Comparison of ENCODE assay signal across 8 cellular contexts in the genomic region with DNA sequence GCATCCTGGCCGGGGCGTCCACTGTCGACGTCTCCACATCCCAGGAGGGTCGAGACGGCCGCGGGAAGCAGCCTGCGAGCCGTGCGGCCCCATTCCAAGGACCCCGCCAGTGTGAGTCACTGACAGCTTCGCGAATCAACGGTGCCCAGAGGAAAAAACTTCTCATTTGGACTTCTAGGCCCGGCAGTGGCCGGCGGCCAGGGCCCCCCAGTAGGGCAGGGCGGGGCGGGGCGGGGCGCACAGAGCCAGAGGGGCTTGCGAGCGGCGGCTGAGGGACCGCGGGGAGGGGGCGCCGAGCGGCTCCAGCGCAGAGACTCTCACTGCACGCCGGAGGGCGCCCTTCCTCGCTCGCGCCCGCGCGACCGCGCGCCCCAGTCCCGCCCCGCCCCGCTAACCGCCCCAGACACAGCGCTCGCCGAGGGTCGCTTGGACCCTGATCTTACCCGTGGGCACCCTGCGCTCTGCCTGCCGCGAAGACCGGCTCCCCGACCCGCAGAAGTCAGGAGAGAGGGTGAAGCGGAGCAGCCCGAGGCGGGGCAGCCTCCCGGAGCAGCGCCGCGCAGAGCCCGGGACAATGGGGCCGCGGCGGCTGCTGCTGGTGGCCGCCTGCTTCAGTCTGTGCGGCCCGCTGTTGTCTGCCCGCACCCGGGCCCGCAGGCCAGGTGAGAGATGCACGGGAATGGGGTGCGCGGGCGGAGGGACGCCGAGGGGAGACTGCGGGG. TPM values are rescaled to one million over a fixed set of nuclear protein-coding genes. Genes with fewer than 3 reads are reported as not detected.
A peak's percentile ranks its signal among the peaks of the same experiment; 100 is the strongest.
DNase-seq lines count a peak whose midpoint lies in the region; ATAC-seq and TF ChIP-seq lines count a peak whose summit lies in the region.

Gene F2R (plus strand): TSS at position 393 of the 722 bp plus-strand sequence. CDS start 182 bp downstream, at position 575.

- DNase-seq in CD1c-positive myeloid dendritic cell (ENCODE audit: extremely low spot score) (peak; percentile 46), HPDE6-E6E7 (ENCODE audit: extremely low spot score) (peak; percentile 38), astrocyte of the spinal cord (ENCODE audit: low read depth, low spot score) (peak; percentile 88), hepatocyte (ENCODE audit: low spot score) (peak; percentile 83), sciatic nerve (ENCODE audit: low spot score) (peak; percentile 66)

- H3K9me2 ChIP-seq in hepatocyte (replicated peaks; ENCODE audit: insufficient read depth), result no peaks in the 10 kb centered on the region

- peak; percentile 53 for TF ChIP-seq CTCF in astrocyte of the spinal cord (IDR thresholded peaks at IDR 0.05; ENCODE audit: low read depth, low read length)
- peak; percentile 50 for TF ChIP-seq CTCF in hepatocyte (IDR thresholded peaks at IDR 0.05; ENCODE audit: poor library complexity)

- ATAC-seq in GM19452 (IDR thresholded peaks at IDR 0.05; ENCODE audit: unreplicated experiment) (peak; percentile 74), sciatic nerve (peak; percentile 67), HG03469 (IDR thresholded peaks at IDR 0.05; ENCODE audit: unreplicated experiment) (no peak)

- H3K36me3 ChIP-seq in hepatocyte (replicated peaks; ENCODE audit: insufficient read depth, low read depth), result no peaks in the 10 kb centered on the region

- H3K4me2 ChIP-seq in hepatocyte, result peak within 1 kb of the TSS; percentile 94

- intact Hi-C loops in T-helper 1 cell treated with Interleukin-12 subunit alpha and Interleukin-12 subunit beta and Interleukin-4 antibody, amounts not matched to agents 30 ng/mL and 1 ng/mL, for 36 hours (cut with micrococcal nuclease), result loop anchor here (1.0 to 10.0 kb wide), 6 partner anchors 23 to 1579 kb away; partner anchors contain the start of genes AP3B1 and IQGAP2
- intact Hi-C loops in sciatic nerve (cut with DNase I), result no loop called here

- H4K20me1 ChIP-seq in hepatocyte (ENCODE audit: insufficient read depth, poor library complexity, severe bottlenecking), result no peaks in the 10 kb centered on the region

- H3K4me3 ChIP-seq in astrocyte of the spinal cord (ENCODE audit: low read depth, low read length) (peak within 1 kb of the TSS; percentile 97), hepatocyte (peak within 1 kb of the TSS; percentile 100)

- H3K4me1 ChIP-seq in hepatocyte (ENCODE audit: insufficient read depth), result peaks cover 4% of the 10 kb centered on the region

- no peaks in the 10 kb centered on the region for H3K9me3 ChIP-seq in hepatocyte (ENCODE audit: low read depth)

- peak within 1 kb of the TSS; percentile 81 for H3K27ac ChIP-seq in hepatocyte

- under 1% methylated on average over 40 of the region's 82 CpGs for WGBS in hepatocyte (ENCODE audit: low lambda C conversion rate, missing lambda C conversion rate)

- in situ Hi-C loops in astrocyte of the spinal cord (cut with HindIII; ENCODE audit: low sequenced_read_pairs), result loop anchor here (25.0 kb wide), 2 partner anchors 96 to 104 kb away; partner anchors contain the start of genes F2RL1 and F2RL2

- peaks cover 8% of the 10 kb centered on the region for H3K27me3 ChIP-seq in hepatocyte

- peaks cover 45% of the 10 kb centered on the region for H3K79me2 ChIP-seq in hepatocyte

- peak within 1 kb of the TSS; percentile 90 for H2AFZ ChIP-seq in hepatocyte

RNA-seq across cellular contexts. Expression of gene F2R, which starts in this region (rescaled TPM):
- 11.5 and 12.8 TPM in 2 replicates for total RNA-seq in T-helper 1 cell treated with Interleukin-12 subunit alpha and Interleukin-12 subunit beta and Interleukin-4 antibody, amounts not matched to agents 30 ng/mL and 1 ng/mL, for 36 hours
- total RNA-seq in hepatocyte (48.1 and 48.9 TPM in 2 replicates), sciatic nerve (4.7 TPM)
- 27.1 and 33.5 TPM in 2 replicates for polyA plus RNA-seq in hepatocyte

Comparison
In these comparisons a context has a peak if more than half of its experiments do, and no peak if none do; other contexts are left out.
1. DNase-seq: peak in every context shown above with its lines; median percentile 88 in astrocyte of the spinal cord; 83 in hepatocyte; 66 in sciatic nerve; 46 in CD1c-positive myeloid dendritic cell; 38 in HPDE6-E6E7.